Comparison of ENCODE assay signal across 21 cellular contexts in genomic region chr5:73378070-73378469, GRCh38.
DNase-seq lines count a peak whose midpoint lies in the region; ATAC-seq and TF ChIP-seq lines count a peak whose summit lies in the region.
"Had no signal": no experiment of that assay in that cellular context is flagged by ENCODE, and none has a peak within 500 bp of the region (broad histone marks: within the 10 kb centered on the region; RNA-seq: fewer than 3 reads in every experiment).

No MANE protein-coding gene starts in this region.

- H3K27me3 ChIP-seq in AG04450 (ENCODE audit: control insufficient read depth, insufficient read depth, low read length) (no peaks in the 10 kb centered on the region), SJCRH30 (no peaks in the 10 kb centered on the region)

- H3K4me1 ChIP-seq in SJCRH30, result peaks cover 4% of the 10 kb centered on the region
- H3K4me1 ChIP-seq: Caco-2 had no signal

- CTCF ChIA-PET in AG04450 (lab: Charles Lee), result interaction anchor here (0.8 to 2.1 kb wide), 6 partner anchors 14 to 162 kb away, joined by 3 to 12 read pairs (median 3); no protein-coding TSS in a partner anchor
- CTCF ChIA-PET in HEK293T (lab: Yijun Ruan, JAX), result interaction anchor here (0.9 to 1.5 kb wide), 4 partner anchors 10 to 162 kb away, joined by 3 to 11 read pairs (median 4); no protein-coding TSS in a partner anchor

- POLR2A ChIA-PET in AG04450 (lab: Yijun Ruan, JAX), result interaction anchor here (1.0 to 1.3 kb wide), 4 partner anchors 10 to 70 kb away, joined by 4 to 5 read pairs (median 4); partner anchors contain the start of gene FOXD1
- POLR2A ChIA-PET in HEK293T (lab: Yijun Ruan, JAX), result interaction anchor here (0.8 to 1.5 kb wide), 11 partner anchors 9 to 162 kb away, joined by 3 to 15 read pairs (median 4); partner anchors contain the start of gene FOXD1

- no peak for TF ChIP-seq CTCF in AG04450 (IDR thresholded peaks at IDR 0.05; ENCODE audit: low read depth, low read length)

- DNase-seq in AG04450 (ENCODE audit: low read depth, low spot score) (no peak), HEK293T (ENCODE audit: extremely low spot score) (peak; percentile 60), SJCRH30 (peak; percentile 26 to 57), myocyte (ENCODE audit: low read depth) (peak; percentile 59), NCI-H1105 treated with DMSO at 0.1 percent for 48 hours (lab: John Stamatoyannopoulos, UW) (no peak), SKM-1 (lab: John Stamatoyannopoulos, UW; ENCODE audit: unreplicated experiment) (no peak), Right ventricle myocardium inferior (ENCODE audit: missing footprints) (no peak)
- DNase-seq: activated CD4-positive, alpha-beta T cell treated with anti-CD3 and anti-CD28 coated beads for 1 hour; Caco-2; dorsolateral prefrontal cortex; GF-D8; Kasumi-1; left colon; mucosa of descending colon; NCI-H1436 treated with DMSO at 0.1 percent for 48 hours; occipital lobe; OCI-M1; T-helper 9 cell; upper lobe of right lung had no signal

- intact Hi-C loops in Right ventricle myocardium inferior (cut with DNase I), result no loop called here

- H3K4me3 ChIP-seq in AG04450 (ENCODE audit: low read depth, low read length) (no peak overlapping the region), SJCRH30 (0 out of 2 replicates have a peak overlapping the region, but pooled peaks have one; percentile 10)
- H3K4me3 ChIP-seq: breast epithelium, dorsolateral prefrontal cortex, GM12878, mucosa of descending colon, upper lobe of right lung had no signal

- H3K27ac ChIP-seq in AG04450 (ENCODE audit: low read depth, low read length), result peak overlapping the region; percentile 4
- H3K27ac ChIP-seq in SJCRH30, result no peak overlapping the region
- H3K27ac ChIP-seq: breast epithelium, upper lobe of right lung had no signal

- peaks cover 32% of the 10 kb centered on the region for H3K9me3 ChIP-seq in AG04450 (ENCODE audit: control insufficient read depth, insufficient read depth, low read length)
- no peaks in the 10 kb centered on the region for H3K9me3 ChIP-seq in SJCRH30 (replicated peaks)
- H3K9me3 ChIP-seq: mucosa of descending colon, upper lobe of right lung had no signal

- no peaks in the 10 kb centered on the region; the same call in 1 of the 2 replicates for H3K36me3 ChIP-seq in SJCRH30
- H3K36me3 ChIP-seq: breast epithelium, upper lobe of right lung had no signal

- ATAC-seq in Right ventricle myocardium inferior, result no peak
- ATAC-seq: GM12878, left colon, mucosa of descending colon, upper lobe of right lung had no signal

TF ChIP-seq in HEK293T, 16 proteins besides CTCF, POLR2A, EP300 and RAD21:
- TF ChIP-seq FOXM1 (IDR thresholded peaks at IDR 0.05; ENCODE audit: borderline replicate concordance) (no peak), TARDBP (IDR thresholded peaks at IDR 0.05) (no peak), FOXA1 (IDR thresholded peaks at IDR 0.05) (no peak), CTBP1 (IDR thresholded peaks at IDR 0.05; ENCODE audit: borderline replicate concordance) (0 out of 2 replicates have a peak, but pooled peaks have one; percentile 44), ELF4 (IDR thresholded peaks at IDR 0.05) (no peak), PKNOX1 (IDR thresholded peaks at IDR 0.05) (peak; percentile 32; the same call in 1 of the 2 replicates), NFRKB (IDR thresholded peaks at IDR 0.05) (no peak), HDGF (IDR thresholded peaks at IDR 0.05; ENCODE audit: borderline replicate concordance) (no peak)
TF ChIP-seq in HEK293T: peak in this region for 2.

Comparison
In these comparisons a context has a peak if more than half of its experiments do, and no peak if none do; other contexts are left out.
1. DNase-seq: peak in HEK293T (single experiment), SJCRH30 (2 of 2) and myocyte (single experiment); none in AG04450 (single experiment), NCI-H1105 treated with DMSO at 0.1 percent for 48 hours (single experiment), SKM-1 (single experiment) and Right ventricle myocardium inferior (single experiment).